11 cellular contexts compared by ENCODE assay signal in genomic region chr20:62622178-62622876, GRCh38. TPM values are rescaled to one million over a fixed set of nuclear protein-coding genes. Genes with fewer than 3 reads are reported as not detected.
DNase-seq lines count a peak whose midpoint lies in the region; ATAC-seq and TF ChIP-seq lines count a peak whose summit lies in the region.
"Had no signal": no experiment of that assay in that cellular context is flagged by ENCODE, and none has a peak within 500 bp of the region (broad histone marks: within the 10 kb centered on the region; RNA-seq: fewer than 3 reads in every experiment).

No MANE protein-coding gene starts in this region.

- H2AK5ac ChIP-seq in H9 (ENCODE audit: insufficient read length, low read length): no peak overlapping the region

- no peaks in the 10 kb centered on the region for H3K23me2 ChIP-seq in H9 (ENCODE audit: insufficient read length, low read depth, low read length, poor library complexity, severe bottlenecking)

- no peak overlapping the region for H3K4ac ChIP-seq in H9 (ENCODE audit: low read depth, low read length)

- no peaks in the 10 kb centered on the region for H4K20me1 ChIP-seq in H9 (ENCODE audit: control insufficient read depth, insufficient read depth, insufficient read length)

- H3K36me3 Mint-ChIP-seq in nephron (ENCODE audit: low read depth) (no peaks in the 10 kb centered on the region), H9 (ENCODE audit: insufficient read depth in 1 of 3, low read depth in 3 of 3) (no peaks in the 10 kb centered on the region)
- H3K36me3 Mint-ChIP-seq: naive thymus-derived CD8-positive, alpha-beta T cell had no signal

- intact Hi-C loops in left ventricle myocardium inferior (cut with micrococcal nuclease) (no loop called here), left cardiac atrium (cut with DNase I) (no loop called here)

- peaks cover 16% of the 10 kb centered on the region for H3K4me1 Mint-ChIP-seq in nephron
- H3K4me1 Mint-ChIP-seq in H9: peaks cover 17 to 23% of the 10 kb centered on the region in 2 experiments

- H3K56ac ChIP-seq in H9 (ENCODE audit: insufficient read length, low read depth, low read length): no peak overlapping the region

- H3K27ac ChIP-seq in left ventricle myocardium inferior (replicated peaks) (peak overlapping the region; percentile 91), coronary artery (peak overlapping the region; percentile 60 to 91), H9 (ENCODE audit: insufficient read length, low read depth, low read length) (no peak overlapping the region)

- DNase-seq in left ventricle myocardium inferior (no peak), left cardiac atrium (no peak), coronary artery (ENCODE audit: low spot score) (no peak), hippocampal formation (lab: John Stamatoyannopoulos, UW) (no peak), NCI-H2227 (lab: John Stamatoyannopoulos, UW; ENCODE audit: unreplicated experiment) (no peak), H9 (no peak)
- DNase-seq: NCI-H2107; stimulated activated CD4-positive, alpha-beta T cell treated with anti-CD3 and anti-CD28 coated beads, Interleukin-2, amount 100 ng/mL, for 24 hours had no signal

- no peaks in the 10 kb centered on the region for H3K9me3 ChIP-seq in left ventricle myocardium inferior (replicated peaks)
- no peaks in the 10 kb centered on the region for H3K9me3 ChIP-seq in H9 (ENCODE audit: control insufficient read depth, low read depth, low read length)

- no peaks in the 10 kb centered on the region for H3K79me2 ChIP-seq in H9 (ENCODE audit: insufficient read depth, low read length)

- H2BK120ac ChIP-seq in H9 (ENCODE audit: low read depth, low read length, poor library complexity, severe bottlenecking): no peak overlapping the region

- H3T11ph ChIP-seq in H9 (ENCODE audit: low read length): no peak overlapping the region

- H3K79me1 ChIP-seq in H9 (ENCODE audit: insufficient read depth, low read depth, low read length, poor library complexity, severe bottlenecking): no peaks in the 10 kb centered on the region

- H3K27ac Mint-ChIP-seq in nephron (peak overlapping the region; percentile 21 to 68 (median 64)), H9 (no peak overlapping the region)

- H3K27me3 ChIP-seq in left ventricle myocardium inferior (ENCODE audit: low read depth): no peaks in the 10 kb centered on the region
- no peaks in the 10 kb centered on the region for H3K27me3 ChIP-seq in H9 (ENCODE audit: insufficient read depth, low read length)

- no peak overlapping the region for H4K91ac ChIP-seq in H9 (ENCODE audit: insufficient read length, low read depth, low read length)

- no peak overlapping the region for H4K8ac ChIP-seq in H9 (replicated peaks; ENCODE audit: insufficient read length, low read depth, low read length)

- H3K4me1 ChIP-seq in left ventricle myocardium inferior (peaks cover 68% of the 10 kb centered on the region), H9 (ENCODE audit: insufficient read depth, low read length) (peaks cover 2% of the 10 kb centered on the region; the same call in 1 of the 2 replicates)

- no peak overlapping the region for H2BK20ac ChIP-seq in H9 (ENCODE audit: low read depth, low read length, poor library complexity, severe bottlenecking)

- ATAC-seq in left cardiac atrium: no peak
- ATAC-seq in HG02884 (IDR thresholded peaks at IDR 0.05; ENCODE audit: unreplicated experiment): no peak

- no peak overlapping the region; the same call in 1 of the 2 replicates for H3K14ac ChIP-seq in H9 (ENCODE audit: insufficient read depth, low read length)

- H3K4me3 Mint-ChIP-seq in nephron (no peak overlapping the region), H9 (no peak overlapping the region)

- H2BK15ac ChIP-seq in H9 (ENCODE audit: low read depth, low read length): no peak overlapping the region

- H3K4me3 ChIP-seq in left ventricle myocardium inferior: no peak overlapping the region
- no peak overlapping the region for H3K4me3 ChIP-seq in coronary artery

- no CpG with 5 or more reads among the region's 25 CpGs for WGBS in H9 (ENCODE audit: extremely low coverage, insufficient read length, low lambda C conversion rate)

- TF ChIP-seq CTCF in left ventricle myocardium inferior (IDR thresholded peaks at IDR 0.05; ENCODE audit: borderline replicate concordance) (no peak), coronary artery (IDR thresholded peaks at IDR 0.05) (no peak), nephron (IDR thresholded peaks at IDR 0.05; ENCODE audit: unreplicated experiment in 3 of 3) (no peak), H9 (conservative IDR thresholded peaks at IDR 0.05) (no peak)

- H3K4me2 ChIP-seq in H9 (ENCODE audit: insufficient read depth, insufficient read length, low read length): no peak overlapping the region

- H3K9ac ChIP-seq in H9 (ENCODE audit: extremely low read depth, insufficient read length, low read length): no peak overlapping the region

- H3K18ac ChIP-seq in H9 (ENCODE audit: insufficient read length, low read depth, low read length): no peak overlapping the region

- peaks cover 5% of the 10 kb centered on the region for H3K27me3 Mint-ChIP-seq in nephron (ENCODE audit: low read depth)
- H3K27me3 Mint-ChIP-seq in H9 (ENCODE audit: low read depth): no peaks in the 10 kb centered on the region; the same call in 1 of the 2 replicates
- H3K27me3 Mint-ChIP-seq: naive thymus-derived CD8-positive, alpha-beta T cell had no signal

- no peaks in the 10 kb centered on the region for H3K36me3 ChIP-seq in left ventricle myocardium inferior

- no peak overlapping the region for H2BK12ac ChIP-seq in H9 (ENCODE audit: insufficient read length, low read depth, low read length)

- H3K9me3 Mint-ChIP-seq in nephron: no peaks in the 10 kb centered on the region
- no peaks in the 10 kb centered on the region for H3K9me3 Mint-ChIP-seq in H9
- H3K9me3 Mint-ChIP-seq: naive thymus-derived CD8-positive, alpha-beta T cell had no signal

- H2AFZ ChIP-seq in H9 (ENCODE audit: low read length): no peak overlapping the region

- H2BK5ac ChIP-seq in H9 (ENCODE audit: insufficient read length, low read length): no peak overlapping the region

- H4K5ac ChIP-seq in H9 (ENCODE audit: insufficient read length, low read depth, low read length): no peak overlapping the region

- no peak overlapping the region for H3K23ac ChIP-seq in H9 (ENCODE audit: insufficient read length, low read depth, low read length)

RNA-seq across cellular contexts. Expression of gene SLCO4A1, which starts 20.0 kb away (rescaled TPM):
- total RNA-seq in left ventricle myocardium inferior (12.7 TPM), left cardiac atrium (10 to 100 TPM; 15.1 to 35.5 TPM), H9 (2021) (8.4 and 9.4 TPM in 2 replicates)

Comparison
In these comparisons a context has a peak if more than half of its experiments do, and no peak if none do; other contexts are left out.
1. H3K27ac Mint-ChIP-seq: peak in nephron (3 of 3); none in H9 (0 of 3).